In genomic region chr3:49554639-49555265, GRCh38 we compare ENCODE assay signal across 8 cellular contexts. TPM values are rescaled to one million over a fixed set of nuclear protein-coding genes. Genes with fewer than 3 reads are reported as not detected.
DNase-seq lines count a peak whose midpoint lies in the region; ATAC-seq, FAIRE-seq and TF ChIP-seq lines count a peak whose summit lies in the region.

No MANE protein-coding gene starts in this region.

- H3K4me1 ChIP-seq in endothelial cell of umbilical vein (ENCODE audit: control insufficient read depth, extremely low read depth, insufficient read depth, low read length) (peaks cover 6% of the 10 kb centered on the region), tibial artery (peaks cover 3 to 19% (median 17%) of the 10 kb centered on the region in 4 donors)

- ATAC-seq in GM19351 (IDR thresholded peaks at IDR 0.05; ENCODE audit: unreplicated experiment) (peak; percentile 63), HG03520 (IDR thresholded peaks at IDR 0.05; ENCODE audit: unreplicated experiment) (peak; percentile 59), natural killer cell (peak; percentile 78 to 80 (median 78))

- POLR2A ChIA-PET in activated CD4-positive, alpha-beta T cell treated with anti-CD3 and anti-CD28 coated beads, Interleukin-2, amount 10 ng/mL, durations not matched to agents 7 days and 5 days (lab: Charles Lee): no interaction called here
- POLR2A ChIA-PET in endothelial cell of umbilical vein (lab: Charles Lee): no interaction called here

- no peaks in the 10 kb centered on the region for H3K9me3 Mint-ChIP-seq in activated CD4-positive, alpha-beta T cell treated with anti-CD3 and anti-CD28 coated beads, Interleukin-2, amount 10 ng/mL, durations not matched to agents 7 days and 5 days
- no peaks in the 10 kb centered on the region for H3K9me3 Mint-ChIP-seq in natural killer cell

- no peak for TF ChIP-seq CTCF in AG09309 (IDR thresholded peaks at IDR 0.05; ENCODE audit: control insufficient read depth, insufficient read depth, low read depth, low read length, missing control alignments)
- TF ChIP-seq CTCF in endothelial cell of umbilical vein (IDR thresholded peaks at IDR 0.05; ENCODE audit: extremely low read depth in 1 of 2, insufficient read depth in 1 of 2, low read depth in 1 of 2, low read length in 2 of 2): no peak
- TF ChIP-seq CTCF in natural killer cell (IDR thresholded peaks at IDR 0.05): no peak
- peak in 1 of 2 experiments; percentile 11 for TF ChIP-seq CTCF in tibial artery (IDR thresholded peaks at IDR 0.05)

- H3K27me3 ChIP-seq in endothelial cell of umbilical vein (ENCODE audit: control insufficient read depth in 2 of 2, insufficient read depth in 2 of 2, low read length in 2 of 2) (peaks cover 14 to 18% of the 10 kb centered on the region in 2 experiments), tibial artery (no peaks in the 10 kb centered on the region)

- no peak for DNase-seq in AG09309 (ENCODE audit: low read depth)
- DNase-seq in activated CD4-positive, alpha-beta T cell treated with anti-CD3 and anti-CD28 coated beads, Interleukin-2, amount 10 ng/mL, durations not matched to agents 7 days and 5 days: peak; percentile 57
- DNase-seq in endothelial cell of umbilical vein (ENCODE audit: low read depth, low spot score): no peak
- DNase-seq in natural killer cell: peak; percentile 71
- no peak for DNase-seq in tibial artery
- no peak for DNase-seq in NCI-H2029 (lab: John Stamatoyannopoulos, UW)

- peaks cover 43% of the 10 kb centered on the region for H3K27me3 Mint-ChIP-seq in activated CD4-positive, alpha-beta T cell treated with anti-CD3 and anti-CD28 coated beads, Interleukin-2, amount 10 ng/mL, durations not matched to agents 7 days and 5 days
- H3K27me3 Mint-ChIP-seq in natural killer cell (ENCODE audit: low read depth in 2 of 2): peaks cover 30 to 37% of the 10 kb centered on the region in 2 donors

- H3K9me1 ChIP-seq in endothelial cell of umbilical vein (replicated peaks; ENCODE audit: control insufficient read depth, extremely low read depth, insufficient read depth, low read length): no peaks in the 10 kb centered on the region

- no peaks in the 10 kb centered on the region for H3K9me3 ChIP-seq in endothelial cell of umbilical vein (replicated peaks; ENCODE audit: control insufficient read depth, insufficient read depth, low read length)
- no peaks in the 10 kb centered on the region for H3K9me3 ChIP-seq in tibial artery

- no TSS peak for BruUV-seq in endothelial cell of umbilical vein (replicated peaks; lab: Mats Ljungman, UMichigan)

- intact Hi-C loops in endothelial cell of umbilical vein (cut with micrococcal nuclease) (loop anchor here (1.0 to 5.0 kb wide), 2 partner anchors 14 to 233 kb away; partner anchors contain the start of gene IP6K1), natural killer cell (cut with micrococcal nuclease) (loop anchor here (1.0 kb wide), 2 partner anchors 14 to 84 kb away; partner anchors contain the start of gene DAG1), tibial artery (cut with DNase I; ENCODE audit: low total_unique reads) (no loop called here)

- H3K27ac ChIP-seq in endothelial cell of umbilical vein (ENCODE audit: insufficient read depth, low read depth, low read length): no peak overlapping the region
- H3K27ac ChIP-seq in tibial artery: no peak overlapping the region

- no peak overlapping the region for H3K27ac Mint-ChIP-seq in activated CD4-positive, alpha-beta T cell treated with anti-CD3 and anti-CD28 coated beads, Interleukin-2, amount 10 ng/mL, durations not matched to agents 7 days and 5 days
- H3K27ac Mint-ChIP-seq in natural killer cell: no peak overlapping the region

- no peaks in the 10 kb centered on the region for H4K20me1 ChIP-seq in endothelial cell of umbilical vein (replicated peaks; ENCODE audit: control insufficient read depth, extremely low read depth, insufficient read depth, low read length)

- H3K36me3 ChIP-seq in endothelial cell of umbilical vein (ENCODE audit: control insufficient read depth in 2 of 2, extremely low read depth in 1 of 2, insufficient read depth in 2 of 2, low read length in 2 of 2) (no peaks in the 10 kb centered on the region), tibial artery (no peaks in the 10 kb centered on the region)

- dilution Hi-C loops in endothelial cell of umbilical vein (cut with MboI; ENCODE audit: extremely low pct_ligation_motif_present, low sequenced_read_pairs): no loop called here

- H3K9ac ChIP-seq in endothelial cell of umbilical vein (replicated peaks; ENCODE audit: extremely low read depth, insufficient read depth, low read length): no peak overlapping the region

- H2AFZ ChIP-seq in endothelial cell of umbilical vein (ENCODE audit: low read depth, low read length): no peak overlapping the region

- H3K36me3 Mint-ChIP-seq in activated CD4-positive, alpha-beta T cell treated with anti-CD3 and anti-CD28 coated beads, Interleukin-2, amount 10 ng/mL, durations not matched to agents 7 days and 5 days (ENCODE audit: low read depth): no peaks in the 10 kb centered on the region
- H3K36me3 Mint-ChIP-seq in natural killer cell: no peaks in the 10 kb centered on the region

- H3K4me3 Mint-ChIP-seq in activated CD4-positive, alpha-beta T cell treated with anti-CD3 and anti-CD28 coated beads, Interleukin-2, amount 10 ng/mL, durations not matched to agents 7 days and 5 days: peak overlapping the region; percentile 54
- H3K4me3 Mint-ChIP-seq in natural killer cell: peak overlapping the region; percentile 63

- H3K79me2 ChIP-seq in endothelial cell of umbilical vein (ENCODE audit: control insufficient read depth, insufficient read depth, low read length): no peaks in the 10 kb centered on the region

- FAIRE-seq in endothelial cell of umbilical vein (lab: Jason Lieb, UNC): no peak

- peaks cover 28% of the 10 kb centered on the region for H3K4me1 Mint-ChIP-seq in activated CD4-positive, alpha-beta T cell treated with anti-CD3 and anti-CD28 coated beads, Interleukin-2, amount 10 ng/mL, durations not matched to agents 7 days and 5 days
- peaks cover 6 to 8% of the 10 kb centered on the region in 2 donors for H3K4me1 Mint-ChIP-seq in natural killer cell

- H3K4me3 ChIP-seq in AG09309 (ENCODE audit: control insufficient read depth, low read depth, low read length) (peak overlapping the region; percentile 32), endothelial cell of umbilical vein (replicated peaks in 1 of 3; ENCODE audit: insufficient read depth in 1 of 3, low read depth in 1 of 3, low read length in 3 of 3) (peak overlapping the region in 2 of 3 experiments; percentile 16 to 51), tibial artery (peak overlapping the region; percentile 53 to 83)

- TF ChIP-seq POLR2A in endothelial cell of umbilical vein (IDR thresholded peaks at IDR 0.05; ENCODE audit: low read depth, low read length): no peak

- CTCF ChIA-PET in activated CD4-positive, alpha-beta T cell treated with anti-CD3 and anti-CD28 coated beads, Interleukin-2, amount 10 ng/mL, durations not matched to agents 7 days and 5 days (lab: Charles Lee): interaction anchor here (0.5 to 1.6 kb wide), 3 partner anchors 15 to 1360 kb away, joined by 3 to 6 read pairs (median 3); no protein-coding TSS in a partner anchor
- CTCF ChIA-PET in endothelial cell of umbilical vein (lab: Charles Lee): interaction anchor here (1.8 to 3.0 kb wide), 2 partner anchors 15 to 116 kb away, joined by 14 to 36 read pairs; no protein-coding TSS in a partner anchor

- H3K4me2 ChIP-seq in endothelial cell of umbilical vein (ENCODE audit: insufficient read depth, low read length): peak overlapping the region; percentile 53

TF ChIP-seq in endothelial cell of umbilical vein, 7 proteins besides CTCF, POLR2A, EP300 and RAD21:
- no peak for TF ChIP-seq FOS (IDR thresholded peaks at IDR 0.05; ENCODE audit: borderline replicate concordance, insufficient read depth, low read length)
- TF ChIP-seq POLR2AphosphoS5 (IDR thresholded peaks at IDR 0.05; ENCODE audit: insufficient read depth, low read depth, low read length): no peak
- no peak for TF ChIP-seq JUN (IDR thresholded peaks at IDR 0.05; ENCODE audit: borderline replicate concordance, insufficient read depth, insufficient read length, low read depth)
- no peak for TF ChIP-seq MYC (IDR thresholded peaks at IDR 0.05; ENCODE audit: low read depth, low read length)
- TF ChIP-seq MAX (IDR thresholded peaks at IDR 0.05; ENCODE audit: insufficient read depth, insufficient read length): no peak
- TF ChIP-seq GATA2 (IDR thresholded peaks at IDR 0.05; ENCODE audit: insufficient read depth, insufficient read length, low read depth, low read length): no peak
- TF ChIP-seq EZH2 (IDR thresholded peaks at IDR 0.05; ENCODE audit: borderline replicate concordance, low read depth, low read length, severe bottlenecking): no peak

RNA-seq across cellular contexts. Expression of gene BSN, which starts 0.5 kb away (rescaled TPM):
- total RNA-seq in activated CD4-positive, alpha-beta T cell treated with anti-CD3 and anti-CD28 coated beads, Interleukin-2, amount 10 ng/mL, durations not matched to agents 7 days and 5 days: under 1 TPM; 0.06 to 0.07 TPM
- total RNA-seq in endothelial cell of umbilical vein (0.27 and 0.28 TPM in 2 replicates), natural killer cell (under 1 TPM; 0.33 to 0.41 (median 0.35) TPM)
- polyA plus RNA-seq in endothelial cell of umbilical vein: 0.03 and 0.04 TPM in 2 replicates
- 0.03 TPM in 2 replicates for polyA plus RNA-seq in endothelial cell of umbilical vein (2011; cell fraction: cytosol; rRNA removed)
- polyA plus RNA-seq in endothelial cell of umbilical vein (2011; cell fraction: nucleus; rRNA removed): 0.10 and 0.17 TPM in 2 replicates
- polyA plus RNA-seq in endothelial cell of umbilical vein (2012): 0.05 and 0.08 TPM in 2 replicates
- polyA minus RNA-seq in endothelial cell of umbilical vein: 0.11 and 0.12 TPM in 2 replicates
- polyA minus RNA-seq in endothelial cell of umbilical vein (2011; cell fraction: cytosol; rRNA and poly(A)+ RNA removed): 0.41 TPM
- polyA minus RNA-seq in endothelial cell of umbilical vein (2011; cell fraction: nucleus; rRNA and poly(A)+ RNA removed): 0.14 and 0.19 TPM in 2 replicates

Comparison
In these comparisons a context has a peak if more than half of its experiments do, and no peak if none do; other contexts are left out.
1. DNase-seq: peak in activated CD4-positive, alpha-beta T cell treated with anti-CD3 and anti-CD28 coated beads, Interleukin-2, amount 10 ng/mL, durations not matched to agents 7 days and 5 days (single experiment) and natural killer cell (single experiment); none in AG09309 (single experiment), endothelial cell of umbilical vein (single experiment), tibial artery (0 of 2) and NCI-H2029 (single experiment).
2. Peak in every context shown above with its lines, with median percentiles within 50 percentile points of each other: H3K4me3 ChIP-seq and ATAC-seq.